Comparison of ENCODE assay signal across 3 cellular contexts in genomic region chr16:4404247-4404966, GRCh38.
TF ChIP-seq lines count a peak whose summit lies in the region.

No MANE protein-coding gene starts in this region.

TF ChIP-seq in GM23338, 12 proteins besides CTCF, POLR2A, EP300 and RAD21 (continues in another document):
- no peak for TF ChIP-seq NANOG (IDR thresholded peaks at IDR 0.05; ENCODE audit: borderline replicate concordance)
- no peak for TF ChIP-seq EZH2phosphoT487 (IDR thresholded peaks at IDR 0.05; ENCODE audit: unreplicated experiment)
- TF ChIP-seq ZNF331 (CRISPR knock-in tag; IDR thresholded peaks at IDR 0.05; ENCODE audit: low read depth) = no peak
- TF ChIP-seq ZNF462 (CRISPR knock-in tag; IDR thresholded peaks at IDR 0.05) = no peak
- no peak for TF ChIP-seq CREB1 (CRISPR knock-in tag; IDR thresholded peaks at IDR 0.05; ENCODE audit: low read depth)
- TF ChIP-seq STAT1 (IDR thresholded peaks at IDR 0.05; ENCODE audit: unreplicated experiment) = no peak
- TF ChIP-seq EZH2 (IDR thresholded peaks at IDR 0.05; ENCODE audit: low read depth, unreplicated experiment) = no peak

TF ChIP-seq in SK-N-SH treated with all-trans-retinoic acid at 6 μM for 48 hours, 23 proteins besides CTCF, POLR2A, EP300 and RAD21:
- TF ChIP-seq SNAI2 (CRISPR knock-in tag; IDR thresholded peaks at IDR 0.05) (no peak), BACH2 (CRISPR knock-in tag; IDR thresholded peaks at IDR 0.05; ENCODE audit: borderline replicate concordance) (no peak), ZFP30 (CRISPR knock-in tag; IDR thresholded peaks at IDR 0.05) (no peak), ZC3H10 (CRISPR knock-in tag; IDR thresholded peaks at IDR 0.05) (no peak), ESRRG (CRISPR knock-in tag; IDR thresholded peaks at IDR 0.05) (no peak), ISL1 (CRISPR knock-in tag; IDR thresholded peaks at IDR 0.05) (no peak), CREB5 (CRISPR knock-in tag; IDR thresholded peaks at IDR 0.05; ENCODE audit: low read depth) (no peak), CSDC2 (CRISPR knock-in tag; IDR thresholded peaks at IDR 0.05) (no peak), PPARA (CRISPR knock-in tag; IDR thresholded peaks at IDR 0.05; ENCODE audit: borderline replicate concordance) (no peak), POU6F1 (CRISPR knock-in tag; IDR thresholded peaks at IDR 0.05; ENCODE audit: borderline replicate concordance, low read depth) (no peak), TOX (CRISPR knock-in tag; IDR thresholded peaks at IDR 0.05; ENCODE audit: borderline replicate concordance) (no peak), ZNF70 (CRISPR knock-in tag; IDR thresholded peaks at IDR 0.05) (no peak), ZFP3 (CRISPR knock-in tag; IDR thresholded peaks at IDR 0.05) (no peak), TSHZ2 (CRISPR knock-in tag; IDR thresholded peaks at IDR 0.05) (no peak), ZNF8 (CRISPR knock-in tag; IDR thresholded peaks at IDR 0.05) (no peak), OSR1 (CRISPR knock-in tag; IDR thresholded peaks at IDR 0.05) (no peak), ARNTL (CRISPR knock-in tag; IDR thresholded peaks at IDR 0.05; ENCODE audit: borderline replicate concordance, low read depth) (no peak), CSRNP3 (CRISPR knock-in tag; IDR thresholded peaks at IDR 0.05) (no peak)
TF ChIP-seq in SK-N-SH treated with all-trans-retinoic acid at 6 μM for 48 hours: peak in this region for 0.

TF ChIP-seq in endothelial cell of umbilical vein, 7 proteins besides CTCF, POLR2A, EP300 and RAD21:
- TF ChIP-seq POLR2AphosphoS5 (IDR thresholded peaks at IDR 0.05; ENCODE audit: insufficient read depth, low read depth, low read length) (no peak), JUN (IDR thresholded peaks at IDR 0.05; ENCODE audit: borderline replicate concordance, insufficient read depth, insufficient read length, low read depth) (no peak), MYC (IDR thresholded peaks at IDR 0.05; ENCODE audit: low read depth, low read length) (no peak), GATA2 (IDR thresholded peaks at IDR 0.05; ENCODE audit: insufficient read depth, insufficient read length, low read depth, low read length) (no peak), MAX (IDR thresholded peaks at IDR 0.05; ENCODE audit: insufficient read depth, insufficient read length) (no peak), EZH2 (IDR thresholded peaks at IDR 0.05; ENCODE audit: borderline replicate concordance, low read depth, low read length, severe bottlenecking) (no peak), FOS (IDR thresholded peaks at IDR 0.05; ENCODE audit: borderline replicate concordance, insufficient read depth, low read length) (no peak)
